ENCODE assay signal across 1 cellular context in genomic region chr7:343227-343822, GRCh38.
TF ChIP-seq lines count a peak whose summit lies in the region.

No MANE protein-coding gene starts in this region.

TF ChIP-seq in K562, 482 proteins besides CTCF, POLR2A, EP300 and RAD21 (continues in another document):
- TF ChIP-seq E2F6 (IDR thresholded peaks at IDR 0.05; ENCODE audit: borderline replicate concordance in 1 of 2, extremely low read depth in 1 of 2, insufficient read depth in 1 of 2, insufficient read length in 1 of 2, low read depth in 1 of 2, low read length in 1 of 2, poor library complexity in 1 of 2, severe bottlenecking in 1 of 2) (peak in 1 of 2 experiments; percentile 19), ZNF124 (CRISPR knock-in tag; IDR thresholded peaks at IDR 0.05) (no peak), ZNF780A (CRISPR knock-in tag; IDR thresholded peaks at IDR 0.05) (no peak), HMGXB4 (CRISPR knock-in tag; IDR thresholded peaks at IDR 0.05) (no peak), SMARCA5 (IDR thresholded peaks at IDR 0.05) (no peak), SIN3B (IDR thresholded peaks at IDR 0.05; ENCODE audit: low read depth) (no peak), AFF1 (IDR thresholded peaks at IDR 0.05; ENCODE audit: low read depth in 1 of 2, partially characterized antibody in 2 of 2) (no peak), USF2 (CRISPR knock-in tag; IDR thresholded peaks at IDR 0.05) (no peak), ZNF316 (IDR thresholded peaks at IDR 0.05) (no peak), EWSR1 (IDR thresholded peaks at IDR 0.05; ENCODE audit: borderline replicate concordance, low read depth, partially characterized antibody) (no peak), ZBTB5 (IDR thresholded peaks at IDR 0.05) (no peak), E2F5 (CRISPR knock-in tag; IDR thresholded peaks at IDR 0.05) (no peak), ZBTB11 (CRISPR knock-in tag; IDR thresholded peaks at IDR 0.05) (no peak), ZNF174 (CRISPR knock-in tag; IDR thresholded peaks at IDR 0.05) (no peak), EGR1 (conservative IDR thresholded peaks at IDR 0.05) (peak; percentile 52), ZBTB7A (IDR thresholded peaks at IDR 0.05; ENCODE audit: borderline replicate concordance, control insufficient read depth, low read depth, low read length) (peak; percentile 54; the same call in 1 of the 2 replicates), SFPQ (IDR thresholded peaks at IDR 0.05; ENCODE audit: low read depth, low read length) (no peak), MGA (IDR thresholded peaks at IDR 0.05) (0 out of 2 replicates have a peak, but pooled peaks have one; percentile 13), CBFA2T3 (IDR thresholded peaks at IDR 0.05) (peak; percentile 64), E2F3 (CRISPR knock-in tag; IDR thresholded peaks at IDR 0.05) (no peak), TCF3 (CRISPR knock-in tag; IDR thresholded peaks at IDR 0.05) (peak; percentile 25; the same call in 1 of the 2 replicates)
